8 cellular contexts compared by ENCODE assay signal in genomic region chr19:10552596-10553053, GRCh38. TPM values are rescaled to one million over a fixed set of nuclear protein-coding genes. Genes with fewer than 3 reads are reported as not detected.
A peak's percentile ranks its signal among the peaks of the same experiment; 100 is the strongest.
DNase-seq lines count a peak whose midpoint lies in the region; ATAC-seq lines count a peak whose summit lies in the region.

No MANE protein-coding gene starts in this region.

- no peaks in the 10 kb centered on the region for H3K4me1 ChIP-seq in adipocyte (ENCODE audit: control insufficient read depth, insufficient read depth, low read length)

- no peaks in the 10 kb centered on the region for H3K27me3 ChIP-seq in adipocyte (replicated peaks; ENCODE audit: control insufficient read depth, insufficient read depth, low read length)

- intact Hi-C loops in sciatic nerve (cut with DNase I): no loop called here

- peak; percentile 58 for ATAC-seq in sciatic nerve
- no peak for ATAC-seq in HG03521 (IDR thresholded peaks at IDR 0.05; ENCODE audit: unreplicated experiment)
- ATAC-seq in GM19395 (IDR thresholded peaks at IDR 0.05; ENCODE audit: unreplicated experiment): no peak

- no peak overlapping the region for H3K9ac ChIP-seq in adipocyte (ENCODE audit: low read length)

- in situ Hi-C loops in ACHN (cut with HindIII; ENCODE audit: low pct_ligation_motif_present, low pct_unique_long_range_greater_than_20kb, low sequenced_read_pairs): no loop called here

- H3K4me3 ChIP-seq in adipocyte (ENCODE audit: low read length): no peak overlapping the region

- peaks cover 72% of the 10 kb centered on the region for H3K36me3 ChIP-seq in adipocyte (ENCODE audit: control insufficient read depth, insufficient read depth, low read length, severe bottlenecking)

- H3K9me3 ChIP-seq in adipocyte (ENCODE audit: control insufficient read depth, low read length): no peaks in the 10 kb centered on the region

- DNase-seq in NCI-H82 (lab: John Stamatoyannopoulos, UW) (peak; percentile 69), NCI-H82 treated with DMSO at 0.1 percent for 48 hours (lab: John Stamatoyannopoulos, UW; ENCODE audit: unreplicated experiment) (no peak), NAMALWA (ENCODE audit: low spot score) (peak; percentile 69), adipocyte (ENCODE audit: low read depth) (peak; percentile 22), sciatic nerve (ENCODE audit: low spot score) (no peak), ACHN (no peak)

RNA-seq across cellular contexts. Expression of gene ATG4D, which starts 8.9 kb away (rescaled TPM):
- total RNA-seq in sciatic nerve: 15.1 TPM

RNA-seq across cellular contexts. Expression of gene KRI1, which starts 13.2 kb away (rescaled TPM):
- 25.0 TPM for total RNA-seq in sciatic nerve

RNA-seq across cellular contexts. Expression of gene CDKN2D, which starts 16.2 kb away (rescaled TPM):
- total RNA-seq in sciatic nerve: 14.9 TPM

RNA-seq across cellular contexts. Expression of gene AP1M2, which starts 34.5 kb away (rescaled TPM):
- not detected for total RNA-seq in sciatic nerve

RNA-seq across cellular contexts. Expression of gene S1PR5, which starts 35.4 kb away (rescaled TPM):
- 0.53 TPM for total RNA-seq in sciatic nerve

Comparison
In these comparisons a context has a peak if more than half of its experiments do, and no peak if none do; other contexts are left out.
1. DNase-seq: peak in NCI-H82 (single experiment), NAMALWA (single experiment) and adipocyte (single experiment); none in NCI-H82 treated with DMSO at 0.1 percent for 48 hours (single experiment), sciatic nerve (single experiment) and ACHN (single experiment).